In genomic region chr11:7643323-7643722, GRCh38 we compare ENCODE assay signal across 24 cellular contexts. TPM values are rescaled to one million over a fixed set of nuclear protein-coding genes. Genes with fewer than 3 reads are reported as not detected.
"Had no signal": no experiment of that assay in that cellular context is flagged by ENCODE, and none has a peak within 500 bp of the region (broad histone marks: within the 10 kb centered on the region; RNA-seq: fewer than 3 reads in every experiment).

No MANE protein-coding gene starts in this region.

- H3K9me3 Mint-ChIP-seq: endodermal cell; naive thymus-derived CD8-positive, alpha-beta T cell; neural crest cell; stimulated activated effector memory CD8-positive, alpha-beta T cell treated with anti-CD3 and anti-CD28 coated beads, Interleukin-12 subunit alpha, Interleukin-12 subunit beta, amount 100 ng/mL, for 72 hours; stimulated activated naive CD8-positive, alpha-beta T cell treated with anti-CD3 and anti-CD28 coated beads, Interleukin-15, Interleukin-2, amounts not matched to agents 100 ng/mL and 50 ng/mL, for 24 hours had no signal

- H3K4me3 Mint-ChIP-seq: endodermal cell; naive thymus-derived CD8-positive, alpha-beta T cell; neural crest cell; stimulated activated effector memory CD8-positive, alpha-beta T cell treated with anti-CD3 and anti-CD28 coated beads, Interleukin-12 subunit alpha, Interleukin-12 subunit beta, amount 100 ng/mL, for 72 hours; stimulated activated naive CD8-positive, alpha-beta T cell treated with anti-CD3 and anti-CD28 coated beads, Interleukin-15, Interleukin-2, amounts not matched to agents 100 ng/mL and 50 ng/mL, for 24 hours had no signal

- H3K27me3 Mint-ChIP-seq: naive thymus-derived CD8-positive, alpha-beta T cell; progenitor cell of endocrine pancreas; stimulated activated naive CD8-positive, alpha-beta T cell treated with anti-CD3 and anti-CD28 coated beads, Interleukin-15, Interleukin-2, amounts not matched to agents 100 ng/mL and 50 ng/mL, for 24 hours had no signal

- H3K27ac ChIP-seq: colonic mucosa, foreskin keratinocyte, ovary, right lobe of liver, testis, transverse colon had no signal

- DNase-seq: colonic mucosa; dermis blood vessel endothelial cell; effector CD4-positive, alpha-beta T cell; endodermal cell; erythroblast; foreskin keratinocyte; kidney; left colon; mammary epithelial cell; mucosa of descending colon; naive thymus-derived CD8-positive, alpha-beta T cell; nucleus accumbens; ovary; right lobe of liver; stimulated activated CD4-positive, alpha-beta T cell treated with anti-CD3 and anti-CD28 coated beads, Interleukin-4, amount 100 ng/mL, for 1 hour; stimulated activated CD8-positive, alpha-beta memory T cell treated with anti-CD3 and anti-CD28 coated beads, Interleukin-4, amount 100 ng/mL, for 48 hours; testis; transverse colon had no signal

- H3K4me1 Mint-ChIP-seq: endodermal cell; stimulated activated effector memory CD8-positive, alpha-beta T cell treated with anti-CD3 and anti-CD28 coated beads, Interleukin-12 subunit alpha, Interleukin-12 subunit beta, amount 100 ng/mL, for 72 hours had no signal

- ATAC-seq: foreskin keratinocyte; left colon; mucosa of descending colon; naive thymus-derived CD8-positive, alpha-beta T cell; right lobe of liver; stimulated activated effector memory CD8-positive, alpha-beta T cell treated with anti-CD3 and anti-CD28 coated beads, Interleukin-12 subunit alpha, Interleukin-12 subunit beta, amount 100 ng/mL, for 72 hours had no signal

- H3K27ac Mint-ChIP-seq: endodermal cell; progenitor cell of endocrine pancreas; stimulated activated effector memory CD8-positive, alpha-beta T cell treated with anti-CD3 and anti-CD28 coated beads, Interleukin-12 subunit alpha, Interleukin-12 subunit beta, amount 100 ng/mL, for 72 hours; stimulated activated naive CD8-positive, alpha-beta T cell treated with anti-CD3 and anti-CD28 coated beads, Interleukin-15, Interleukin-2, amounts not matched to agents 100 ng/mL and 50 ng/mL, for 24 hours had no signal

- H3K27me3 ChIP-seq: colonic mucosa, foreskin keratinocyte, ovary, right lobe of liver, testis, transverse colon had no signal

- FAIRE-seq: endothelial cell of umbilical vein, kidney, urothelium cell line had no signal

- H3K4me3 ChIP-seq: colonic mucosa, mucosa of descending colon, ovary, right lobe of liver, testis, transverse colon had no signal

- H3K36me3 ChIP-seq: colonic mucosa, ovary had no signal

- H3K4me1 ChIP-seq: foreskin keratinocyte had no signal

RNA-seq across cellular contexts. Expression of gene CYB5R2, which starts 30.0 kb away (rescaled TPM):
- total RNA-seq: dermis blood vessel endothelial cell; naive thymus-derived CD8-positive, alpha-beta T cell had no signal
